ENCODE assay signal across 8 cellular contexts in the genomic region with DNA sequence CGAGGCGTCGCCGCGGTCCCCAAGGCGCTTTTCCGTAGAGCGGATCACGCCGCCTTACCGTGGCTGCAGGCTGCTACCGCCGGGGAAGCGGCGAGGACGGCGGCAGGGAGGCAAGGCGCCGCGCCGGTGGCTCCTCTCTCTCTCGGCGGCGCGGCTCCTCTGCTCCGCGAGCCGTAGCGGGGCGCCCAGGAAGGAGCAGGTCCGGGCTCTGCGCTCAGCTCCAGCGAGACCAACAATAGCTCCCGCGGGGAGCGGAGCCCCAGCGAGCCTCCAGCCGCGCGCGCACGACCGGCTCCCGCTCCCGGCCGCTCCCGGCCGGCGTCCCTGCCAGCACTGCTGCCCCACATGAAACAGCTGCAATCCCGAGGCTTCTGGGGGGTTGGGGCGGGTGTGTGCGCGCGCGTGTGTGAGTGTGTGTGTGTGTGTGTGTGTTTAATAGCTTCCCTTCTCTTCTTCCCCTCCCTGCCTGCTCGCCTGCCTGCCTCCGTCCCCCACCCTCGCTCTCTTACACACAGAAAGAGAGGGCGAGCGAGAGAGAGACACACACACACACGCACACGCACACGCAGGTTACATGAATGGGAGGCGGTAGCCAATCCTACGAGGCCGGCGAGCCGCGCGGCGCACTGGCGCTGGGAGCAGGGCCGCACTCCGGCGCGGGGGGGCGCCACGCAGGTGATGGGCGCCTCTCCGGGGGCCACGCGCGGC. TPM values are rescaled to one million over a fixed set of nuclear protein-coding genes. Genes with fewer than 3 reads are reported as not detected.
DNase-seq lines count a peak whose midpoint lies in the region; ATAC-seq and TF ChIP-seq lines count a peak whose summit lies in the region.

A gene (minus strand): TSS at position 580 of the 708 bp plus-strand sequence. CDS start 371,086 bp downstream, outside the sequence.

- TF ChIP-seq EP300 in SK-N-SH (IDR thresholded peaks at IDR 0.05; ENCODE audit: borderline replicate concordance in 1 of 2, low read depth in 1 of 2, low read length in 1 of 2), result no peak
- TF ChIP-seq EP300 in esophagus muscularis mucosa (IDR thresholded peaks at IDR 0.05), result no peak
- no peak for TF ChIP-seq EP300 in upper lobe of left lung (IDR thresholded peaks at IDR 0.05)

- TF ChIP-seq RAD21 in SK-N-SH (IDR thresholded peaks at IDR 0.05; ENCODE audit: low read length), result peak; percentile 36; the same call in 1 of the 2 replicates

- peaks cover 49% of the 10 kb centered on the region for H3K79me2 ChIP-seq in SK-N-SH (ENCODE audit: insufficient read depth)

- intact Hi-C loops in esophagus muscularis mucosa (cut with DNase I), result loop anchor here (5.0 kb wide), 1 partner anchor 38 kb away; no protein-coding TSS in a partner anchor
- intact Hi-C loops in mucosa of descending colon (cut with DNase I, micrococcal nuclease), result no loop called here

- H3K4me3 ChIP-seq in SK-N-SH (ENCODE audit: low read depth in 2 of 2, low read length in 1 of 2) (peak within 1 kb of the TSS; percentile 91 to 92), esophagus muscularis mucosa (peak within 1 kb of the TSS; percentile 63 to 84 (median 67)), mucosa of descending colon (no peak within 1 kb of the TSS), upper lobe of left lung (peak within 1 kb of the TSS; percentile 13 to 54 (median 40))
- no peak within 1 kb of the TSS for H3K4me3 ChIP-seq in CD8-positive, alpha-beta memory T cell (ENCODE audit: low read length)

- no peaks in the 10 kb centered on the region for H3K27me3 ChIP-seq in SK-N-SH (ENCODE audit: insufficient read depth)
- peaks cover 0 to 56% (median 11%) of the 10 kb centered on the region in 4 donors for H3K27me3 ChIP-seq in esophagus muscularis mucosa
- peaks cover 0 to 44% (median 24%) of the 10 kb centered on the region in 4 donors for H3K27me3 ChIP-seq in upper lobe of left lung
- peaks cover 20% of the 10 kb centered on the region for H3K27me3 ChIP-seq in CD8-positive, alpha-beta memory T cell (ENCODE audit: insufficient read depth, low read length, poor library complexity, severe bottlenecking)

- H3K4me2 ChIP-seq in SK-N-SH, result peak within 1 kb of the TSS; percentile 99

- H2AFZ ChIP-seq in SK-N-SH (ENCODE audit: low read depth), result peak within 1 kb of the TSS; percentile 86

- WGBS in SK-N-SH (ENCODE audit: low lambda C conversion rate), result 2% methylated on average over 27 of the region's 83 CpGs
- under 1% methylated on average over 12 of the region's 83 CpGs for WGBS in esophagus muscularis mucosa
- WGBS in upper lobe of left lung, 2 donors, result 2% methylated on average over 34 to 46 of the region's 83 CpGs

- no peaks in the 10 kb centered on the region for H3K36me3 Mint-ChIP-seq in CD8-positive, alpha-beta memory T cell

- peak within 1 kb of the TSS in 3 of 7 donors; percentile 15 to 51 (median 39) for H3K4me3 Mint-ChIP-seq in CD8-positive, alpha-beta memory T cell

- TF ChIP-seq POLR2A in esophagus muscularis mucosa (IDR thresholded peaks at IDR 0.05; ENCODE audit: low read depth), result no peak
- no peak for TF ChIP-seq POLR2A in upper lobe of left lung (IDR thresholded peaks at IDR 0.05)

- peak; percentile 16 for DNase-seq in activated CD4-positive, alpha-beta T cell treated with anti-CD3 and anti-CD28 coated beads for 48 hours
- DNase-seq in activated CD4-positive, alpha-beta T cell treated with anti-CD3 and anti-CD28 coated beads for 4 hours, result no peak
- DNase-seq in SK-N-SH (peak; percentile 86), esophagus muscularis mucosa (ENCODE audit: extremely low spot score) (no peak), mucosa of descending colon (peak; percentile 34 to 71 (median 41)), upper lobe of left lung (peak; percentile 21 to 92)
- no peak for DNase-seq in CD8-positive, alpha-beta memory T cell

- H3K9me3 Mint-ChIP-seq in CD8-positive, alpha-beta memory T cell, result peaks cover 0 to 32% (median 15%) of the 10 kb centered on the region in 5 donors

- H3K9me2 ChIP-seq in SK-N-SH, result no peaks in the 10 kb centered on the region

- no peak within 1 kb of the TSS for H3K27ac Mint-ChIP-seq in CD8-positive, alpha-beta memory T cell

- TF ChIP-seq CTCF in SK-N-SH (IDR thresholded peaks at IDR 0.05), result peak; percentile 63
- peak; percentile 40 to 47 (median 44) for TF ChIP-seq CTCF in esophagus muscularis mucosa (IDR thresholded peaks at IDR 0.05)
- TF ChIP-seq CTCF in mucosa of descending colon (IDR thresholded peaks at IDR 0.05), result no peak
- TF ChIP-seq CTCF in upper lobe of left lung (IDR thresholded peaks at IDR 0.05), result peak in 1 of 6 experiments; percentile 15

- no peaks in the 10 kb centered on the region; the same call in 1 of the 2 replicates for H4K20me1 ChIP-seq in SK-N-SH (ENCODE audit: insufficient read depth)

- peaks cover 9 to 22% of the 10 kb centered on the region in 2 experiments; a peak in 2 of 4 replicates for H3K4me1 ChIP-seq in SK-N-SH (ENCODE audit: control insufficient read depth in 1 of 2, insufficient read depth in 2 of 2, low read depth in 1 of 2, low read length in 1 of 2)
- H3K4me1 ChIP-seq in esophagus muscularis mucosa, result peaks cover 44 to 55% (median 54%) of the 10 kb centered on the region in 4 donors
- H3K4me1 ChIP-seq in mucosa of descending colon (ENCODE audit: low read depth), result peaks cover 28% of the 10 kb centered on the region
- peaks cover 30 to 43% (median 41%) of the 10 kb centered on the region in 4 donors for H3K4me1 ChIP-seq in upper lobe of left lung
- no peaks in the 10 kb centered on the region for H3K4me1 ChIP-seq in CD8-positive, alpha-beta memory T cell (ENCODE audit: insufficient read depth, low read length)

- H3K36me3 ChIP-seq in SK-N-SH (replicated peaks in 1 of 2; ENCODE audit: control insufficient read depth in 1 of 2, insufficient read depth in 2 of 2, low read length in 1 of 2) (no peaks in the 10 kb centered on the region), esophagus muscularis mucosa (no peaks in the 10 kb centered on the region), mucosa of descending colon (ENCODE audit: low read depth) (no peaks in the 10 kb centered on the region), upper lobe of left lung (no peaks in the 10 kb centered on the region)
- H3K36me3 ChIP-seq in CD8-positive, alpha-beta memory T cell (ENCODE audit: insufficient read depth, low read length), result no peaks in the 10 kb centered on the region

- ATAC-seq in HG03432 (IDR thresholded peaks at IDR 0.05; ENCODE audit: unreplicated experiment), result peak; percentile 47
- ATAC-seq in mucosa of descending colon, result peak; percentile 63
- peak; percentile 42 to 66 for ATAC-seq in upper lobe of left lung (ENCODE audit: low FRiP score in 2 of 2)

- peak within 1 kb of the TSS; percentile 86 for H3K9ac ChIP-seq in SK-N-SH

- H3K9me3 ChIP-seq in SK-N-SH, result no peaks in the 10 kb centered on the region
- no peaks in the 10 kb centered on the region for H3K9me3 ChIP-seq in esophagus muscularis mucosa
- H3K9me3 ChIP-seq in mucosa of descending colon, result no peaks in the 10 kb centered on the region
- no peaks in the 10 kb centered on the region for H3K9me3 ChIP-seq in upper lobe of left lung
- H3K9me3 ChIP-seq in CD8-positive, alpha-beta memory T cell (ENCODE audit: low read length), result no peaks in the 10 kb centered on the region

- H3F3A ChIP-seq in SK-N-SH (replicated peaks; ENCODE audit: insufficient read depth), result peaks cover 16% of the 10 kb centered on the region

- POLR2A ChIA-PET in SK-N-SH (lab: Yijun Ruan, JAX), result interaction anchor here (0.5 to 1.3 kb wide), 3 partner anchors 23 to 405 kb away, joined by 3 to 4 read pairs (median 3); no protein-coding TSS in a partner anchor
- POLR2A ChIA-PET in CD8-positive, alpha-beta memory T cell (lab: Charles Lee), result no interaction called here

- H3K4me1 Mint-ChIP-seq in CD8-positive, alpha-beta memory T cell, result peaks cover 4 to 7% (median 6%) of the 10 kb centered on the region in 3 donors

- CTCF ChIA-PET in SK-N-SH (lab: Yijun Ruan, JAX), result interaction anchor here (0.6 to 3.8 kb wide), 36 partner anchors 8 to 1810 kb away, joined by 3 to 21 read pairs (median 4); no protein-coding TSS in a partner anchor
- CTCF ChIA-PET in CD8-positive, alpha-beta memory T cell (lab: Charles Lee), result no interaction called here

- H3K27ac ChIP-seq in SK-N-SH (ENCODE audit: low read depth in 2 of 2, low read length in 1 of 2) (peak within 1 kb of the TSS; percentile 76 to 91), esophagus muscularis mucosa (replicated peaks in 1 of 4) (peak within 1 kb of the TSS; percentile 85 to 90 (median 88)), upper lobe of left lung (peak within 1 kb of the TSS in 3 of 4 donors; percentile 35 to 63 (median 53))
- H3K27ac ChIP-seq in CD8-positive, alpha-beta memory T cell (ENCODE audit: low read depth, low read length), result no peak within 1 kb of the TSS

- peaks cover 45 to 63% of the 10 kb centered on the region in 2 donors for H3K27me3 Mint-ChIP-seq in CD8-positive, alpha-beta memory T cell

TF ChIP-seq in SK-N-SH, 30 proteins besides CTCF, POLR2A, EP300 and RAD21 (continues in another document):
- TF ChIP-seq EZH2phosphoT487 (IDR thresholded peaks at IDR 0.05; ENCODE audit: borderline replicate concordance, low read depth) (no peak), TEAD4 (IDR thresholded peaks at IDR 0.05; ENCODE audit: borderline replicate concordance, insufficient read depth) (peak; percentile 46; the same call in 1 of the 2 replicates), TAF1 (IDR thresholded peaks at IDR 0.05; ENCODE audit: borderline replicate concordance, low read depth, low read length) (0 out of 2 replicates have a peak, but pooled peaks have one; percentile 32), TCF12 (IDR thresholded peaks at IDR 0.05) (peak; percentile 16; the same call in 1 of the 2 replicates), ELF1 (IDR thresholded peaks at IDR 0.05) (no peak), SMC3 (IDR thresholded peaks at IDR 0.05; ENCODE audit: low read depth, low read length) (peak; percentile 6; the same call in 1 of the 2 replicates), GATA2 (CRISPR knock-in tag; IDR thresholded peaks at IDR 0.05) (no peak; the same call in 1 of the 2 replicates)
- TF ChIP-seq, protein P1, sequence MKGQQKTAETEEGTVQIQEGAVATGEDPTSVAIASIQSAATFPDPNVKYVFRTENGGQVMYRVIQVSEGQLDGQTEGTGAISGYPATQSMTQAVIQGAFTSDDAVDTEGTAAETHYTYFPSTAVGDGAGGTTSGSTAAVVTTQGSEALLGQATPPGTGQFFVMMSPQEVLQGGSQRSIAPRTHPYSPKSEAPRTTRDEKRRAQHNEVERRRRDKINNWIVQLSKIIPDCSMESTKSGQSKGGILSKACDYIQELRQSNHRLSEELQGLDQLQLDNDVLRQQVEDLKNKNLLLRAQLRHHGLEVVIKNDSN (IDR thresholded peaks at IDR 0.05; ENCODE audit: borderline replicate concordance, low read depth), result 0 out of 2 replicates have a peak, but pooled peaks have one; percentile 5

RNA-seq across cellular contexts. Expression of the gene that starts here (rescaled TPM):
- 6.0 and 16.7 TPM in 2 replicates for polyA plus RNA-seq in SK-N-SH (2012; rRNA removed)
- 6.6 and 14.2 TPM in 2 replicates for polyA plus RNA-seq in SK-N-SH (2012; cell fraction: cytosol; rRNA removed)
- polyA plus RNA-seq in SK-N-SH (2012; cell fraction: nucleus; rRNA removed), result 16.8 and 18.6 TPM in 2 replicates
- total RNA-seq in esophagus muscularis mucosa (1 to 10 TPM; 4.1 to 9.6 (median 8.0) TPM), mucosa of descending colon (1 to 10 TPM in 2 of 3 donors, under 1 TPM in 1; 0.70 to 1.6 (median 1.2) TPM), upper lobe of left lung (10 to 100 TPM in 2 of 6 donors, 1 to 10 TPM in 3, under 1 TPM in 1; 0.11 to 20.0 (median 3.7) TPM)
- total RNA-seq in CD8-positive, alpha-beta memory T cell, result not detected
- polyA plus RNA-seq in CD8-positive, alpha-beta memory T cell, result not detected

Comparison
In these comparisons a context has a peak if more than half of its experiments do, and no peak if none do; other contexts are left out.
1. DNase-seq: peak in activated CD4-positive, alpha-beta T cell treated with anti-CD3 and anti-CD28 coated beads for 48 hours (single experiment), SK-N-SH (single experiment), mucosa of descending colon (3 of 3) and upper lobe of left lung (2 of 2); none in activated CD4-positive, alpha-beta T cell treated with anti-CD3 and anti-CD28 coated beads for 4 hours (0 of 2), esophagus muscularis mucosa (single experiment) and CD8-positive, alpha-beta memory T cell (0 of 5).
2. H3K4me3 ChIP-seq: peak in SK-N-SH (2 of 2), esophagus muscularis mucosa (4 of 4) and upper lobe of left lung (4 of 4); none in mucosa of descending colon (single experiment) and CD8-positive, alpha-beta memory T cell (single experiment).
3. Peak in every context shown above with its lines, with median percentiles within 50 percentile points of each other: ATAC-seq.